In genomic region chr12:7129647-7130536, GRCh38 we compare ENCODE assay signal across 1 cellular context.
TF ChIP-seq lines count a peak whose summit lies in the region.

TSS of gene CLSTN3 (plus strand) at chr12:7130371. CDS start at chr12:7130649, 278 bp downstream.

TF ChIP-seq in HEK293, 187 proteins besides CTCF, POLR2A, EP300 and RAD21 (continued from another document):
- peak; percentile 91 for TF ChIP-seq SP2 (tag by site-specific recombination; IDR thresholded peaks at IDR 0.05)
- 0 out of 2 replicates have a peak, but pooled peaks have one; percentile 31 for TF ChIP-seq BCL11A (tag by site-specific recombination; IDR thresholded peaks at IDR 0.05; ENCODE audit: low read depth)
- 0 out of 2 replicates have a peak, but pooled peaks have one; percentile 13 for TF ChIP-seq WT1 (tag by site-specific recombination; IDR thresholded peaks at IDR 0.05)
- TF ChIP-seq ZNF629 (tag by site-specific recombination; IDR thresholded peaks at IDR 0.05), result peak; percentile 95
- peak; percentile 55; the same call in 1 of the 2 replicates for TF ChIP-seq SCRT1 (tag by site-specific recombination; IDR thresholded peaks at IDR 0.05; ENCODE audit: borderline replicate concordance)
- 0 out of 2 replicates have a peak, but pooled peaks have one; percentile 37 for TF ChIP-seq SP7 (tag by site-specific recombination; IDR thresholded peaks at IDR 0.05)
- TF ChIP-seq EGR2 (tag by site-specific recombination; IDR thresholded peaks at IDR 0.05; ENCODE audit: low read depth), result peak; percentile 83
- TF ChIP-seq ZNF133 (tag by site-specific recombination; IDR thresholded peaks at IDR 0.05), result no peak
- peak; percentile 35; the same call in 1 of the 2 replicates for TF ChIP-seq ZBTB11 (tag by site-specific recombination; conservative IDR thresholded peaks at IDR 0.05; ENCODE audit: low read depth)
- peak; percentile 36 for TF ChIP-seq ZBTB26 (tag by site-specific recombination; optimal IDR thresholded peaks at IDR 0.05)
- 0 out of 2 replicates have a peak, but pooled peaks have one; percentile 47 for TF ChIP-seq ZEB2 (tag by site-specific recombination; IDR thresholded peaks at IDR 0.05)
- peak; percentile 78 for TF ChIP-seq OSR2 (tag by site-specific recombination; IDR thresholded peaks at IDR 0.05)
- peak; percentile 8; the same call in 1 of the 2 replicates for TF ChIP-seq KLF7 (tag by site-specific recombination; IDR thresholded peaks at IDR 0.05; ENCODE audit: borderline replicate concordance)
- TF ChIP-seq ZNF366 (tag by site-specific recombination; conservative IDR thresholded peaks at IDR 0.05), result peak; percentile 69
- peak; percentile 94 for TF ChIP-seq ZBTB21 (tag by site-specific recombination; IDR thresholded peaks at IDR 0.05)
- TF ChIP-seq, protein P1, sequence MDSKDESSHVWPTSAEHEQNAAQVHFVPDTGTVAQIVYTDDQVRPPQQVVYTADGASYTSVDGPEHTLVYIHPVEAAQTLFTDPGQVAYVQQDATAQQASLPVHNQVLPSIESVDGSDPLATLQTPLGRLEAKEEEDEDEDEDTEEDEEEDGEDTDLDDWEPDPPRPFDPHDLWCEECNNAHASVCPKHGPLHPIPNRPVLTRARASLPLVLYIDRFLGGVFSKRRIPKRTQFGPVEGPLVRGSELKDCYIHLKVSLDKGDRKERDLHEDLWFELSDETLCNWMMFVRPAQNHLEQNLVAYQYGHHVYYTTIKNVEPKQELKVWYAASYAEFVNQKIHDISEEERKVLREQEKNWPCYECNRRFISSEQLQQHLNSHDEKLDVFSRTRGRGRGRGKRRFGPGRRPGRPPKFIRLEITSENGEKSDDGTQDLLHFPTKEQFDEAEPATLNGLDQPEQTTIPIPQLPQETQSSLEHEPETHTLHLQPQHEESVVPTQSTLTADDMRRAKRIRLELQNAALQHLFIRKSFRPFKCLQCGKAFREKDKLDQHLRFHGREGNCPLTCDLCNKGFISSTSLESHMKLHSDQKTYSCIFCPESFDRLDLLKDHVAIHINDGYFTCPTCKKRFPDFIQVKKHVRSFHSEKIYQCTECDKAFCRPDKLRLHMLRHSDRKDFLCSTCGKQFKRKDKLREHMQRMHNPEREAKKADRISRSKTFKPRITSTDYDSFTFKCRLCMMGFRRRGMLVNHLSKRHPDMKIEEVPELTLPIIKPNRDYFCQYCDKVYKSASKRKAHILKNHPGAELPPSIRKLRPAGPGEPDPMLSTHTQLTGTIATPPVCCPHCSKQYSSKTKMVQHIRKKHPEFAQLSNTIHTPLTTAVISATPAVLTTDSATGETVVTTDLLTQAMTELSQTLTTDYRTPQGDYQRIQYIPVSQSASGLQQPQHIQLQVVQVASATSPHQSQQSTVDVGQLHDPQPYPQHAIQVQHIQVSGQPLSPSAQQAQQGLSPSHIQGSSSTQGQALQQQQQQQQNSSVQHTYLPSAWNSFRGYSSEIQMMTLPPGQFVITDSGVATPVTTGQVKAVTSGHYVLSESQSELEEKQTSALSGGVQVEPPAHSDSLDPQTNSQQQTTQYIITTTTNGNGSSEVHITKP (tag by site-specific recombination; IDR thresholded peaks at IDR 0.05), result peak; percentile 98
- 0 out of 2 replicates have a peak, but pooled peaks have one; percentile 92 for TF ChIP-seq GLIS2 (tag by site-specific recombination; IDR thresholded peaks at IDR 0.05)
- TF ChIP-seq ZNF335 (tag by site-specific recombination; conservative IDR thresholded peaks at IDR 0.05), result peak; percentile 73
- TF ChIP-seq KLF17 (tag by site-specific recombination; IDR thresholded peaks at IDR 0.05), result peak; percentile 63; the same call in 1 of the 2 replicates
- TF ChIP-seq ZBTB20 (tag by site-specific recombination; IDR thresholded peaks at IDR 0.05), result peak; percentile 60
- no peak for TF ChIP-seq ZNF175 (tag by site-specific recombination; IDR thresholded peaks at IDR 0.05)
- TF ChIP-seq ZFHX2 (tag by site-specific recombination; conservative IDR thresholded peaks at IDR 0.05), result peak; percentile 78
- TF ChIP-seq IKZF3 (tag by site-specific recombination; IDR thresholded peaks at IDR 0.05), result no peak
- TF ChIP-seq, protein P2, sequence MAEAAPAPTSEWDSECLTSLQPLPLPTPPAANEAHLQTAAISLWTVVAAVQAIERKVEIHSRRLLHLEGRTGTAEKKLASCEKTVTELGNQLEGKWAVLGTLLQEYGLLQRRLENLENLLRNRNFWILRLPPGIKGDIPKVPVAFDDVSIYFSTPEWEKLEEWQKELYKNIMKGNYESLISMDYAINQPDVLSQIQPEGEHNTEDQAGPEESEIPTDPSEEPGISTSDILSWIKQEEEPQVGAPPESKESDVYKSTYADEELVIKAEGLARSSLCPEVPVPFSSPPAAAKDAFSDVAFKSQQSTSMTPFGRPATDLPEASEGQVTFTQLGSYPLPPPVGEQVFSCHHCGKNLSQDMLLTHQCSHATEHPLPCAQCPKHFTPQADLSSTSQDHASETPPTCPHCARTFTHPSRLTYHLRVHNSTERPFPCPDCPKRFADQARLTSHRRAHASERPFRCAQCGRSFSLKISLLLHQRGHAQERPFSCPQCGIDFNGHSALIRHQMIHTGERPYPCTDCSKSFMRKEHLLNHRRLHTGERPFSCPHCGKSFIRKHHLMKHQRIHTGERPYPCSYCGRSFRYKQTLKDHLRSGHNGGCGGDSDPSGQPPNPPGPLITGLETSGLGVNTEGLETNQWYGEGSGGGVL (tag by site-specific recombination; IDR thresholded peaks at IDR 0.05), result peak; percentile 98
- TF ChIP-seq ZNF501 (tag by site-specific recombination; IDR thresholded peaks at IDR 0.05), result 0 out of 2 replicates have a peak, but pooled peaks have one; percentile 18
- TF ChIP-seq ZXDB (tag by site-specific recombination; IDR thresholded peaks at IDR 0.05), result peak; percentile 50; the same call in 1 of the 2 replicates
- TF ChIP-seq KLF16 (tag by site-specific recombination; IDR thresholded peaks at IDR 0.05), result peak; percentile 69; the same call in 1 of the 2 replicates
- TF ChIP-seq ZBTB10 (tag by site-specific recombination; IDR thresholded peaks at IDR 0.05), result peak; percentile 97
- TF ChIP-seq ZNF701 (tag by site-specific recombination; IDR thresholded peaks at IDR 0.05), result no peak
- TF ChIP-seq ZNF211 (tag by site-specific recombination; IDR thresholded peaks at IDR 0.05; ENCODE audit: low read depth), result no peak
- TF ChIP-seq ZNF510 (tag by site-specific recombination; IDR thresholded peaks at IDR 0.05; ENCODE audit: insufficient replicate concordance), result no peak
- TF ChIP-seq KLF9 (tag by site-specific recombination; IDR thresholded peaks at IDR 0.05; ENCODE audit: low read depth), result peak; percentile 89
- peak; percentile 99 for TF ChIP-seq ATF2 (tag by site-specific recombination; IDR thresholded peaks at IDR 0.05; ENCODE audit: low read depth)
- no peak for TF ChIP-seq ZNF10 (tag by site-specific recombination; IDR thresholded peaks at IDR 0.05)
- peak; percentile 46 for TF ChIP-seq ZNF76 (tag by site-specific recombination; IDR thresholded peaks at IDR 0.05; ENCODE audit: borderline replicate concordance, low read depth)
- TF ChIP-seq GLI2 (tag by site-specific recombination; IDR thresholded peaks at IDR 0.05; ENCODE audit: borderline replicate concordance, low read depth), result no peak
- no peak for TF ChIP-seq ZNF404 (tag by site-specific recombination; IDR thresholded peaks at IDR 0.05)
- TF ChIP-seq PBX3 (CRISPR knock-in tag; IDR thresholded peaks at IDR 0.05), result peak; percentile 97
- no peak for TF ChIP-seq ZNF311 (tag by site-specific recombination; IDR thresholded peaks at IDR 0.05; ENCODE audit: borderline replicate concordance)
